Comparison of ENCODE assay signal across 13 cellular contexts in the genomic region with DNA sequence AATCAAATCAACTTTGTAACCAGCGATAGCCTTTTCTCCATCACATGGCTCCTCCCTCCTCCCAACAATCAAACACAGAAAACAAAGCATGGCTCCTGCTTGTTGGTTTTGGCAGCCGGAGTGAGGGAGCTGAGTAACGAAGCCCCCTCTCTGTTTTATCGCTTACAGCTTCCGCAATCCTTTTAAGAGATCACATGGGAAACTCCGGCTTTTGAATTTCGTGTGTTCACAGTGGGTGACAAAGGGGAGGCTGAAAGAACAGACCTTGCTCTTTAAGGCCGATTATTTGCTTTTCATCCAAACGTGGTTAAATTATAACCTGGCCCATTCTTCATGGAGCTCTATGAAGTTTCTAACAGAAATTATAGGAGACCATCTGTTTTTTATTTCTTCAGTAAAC.
DNase-seq lines count a peak whose midpoint lies in the region; ATAC-seq, FAIRE-seq and TF ChIP-seq lines count a peak whose summit lies in the region.
"Had no signal": no experiment of that assay in that cellular context is flagged by ENCODE, and none has a peak within 500 bp of the region (broad histone marks: within the 10 kb centered on the region; RNA-seq: fewer than 3 reads in every experiment).

No MANE protein-coding gene starts in this region.

- no peaks in the 10 kb centered on the region for H3K9me3 ChIP-seq in mucosa of descending colon
- H3K9me3 ChIP-seq in kidney (ENCODE audit: control insufficient read depth in 1 of 2, low read length in 2 of 2), result no peaks in the 10 kb centered on the region
- H3K9me3 ChIP-seq: prostate gland had no signal

- TF ChIP-seq CTCF in mucosa of descending colon (IDR thresholded peaks at IDR 0.05) (no peak), kidney (IDR thresholded peaks at IDR 0.05; ENCODE audit: borderline replicate concordance, extremely low read depth, insufficient read depth) (no peak)

- no peak overlapping the region for H3K27ac ChIP-seq in kidney (ENCODE audit: low read depth in 2 of 2, low read length in 2 of 2)
- H3K27ac ChIP-seq: prostate gland had no signal

- H3K4me3 ChIP-seq in mucosa of descending colon, result no peak overlapping the region
- no peak overlapping the region for H3K4me3 ChIP-seq in kidney (ENCODE audit: low read length in 2 of 2)
- H3K4me3 ChIP-seq: prostate gland had no signal

- H3K9ac ChIP-seq in kidney (ENCODE audit: low read length in 2 of 2), result no peak overlapping the region

- peaks cover 3% of the 10 kb centered on the region for H3K4me1 ChIP-seq in mucosa of descending colon (ENCODE audit: low read depth)
- H3K4me1 ChIP-seq in kidney (ENCODE audit: control insufficient read depth in 1 of 2, insufficient read depth in 1 of 2, low read depth in 1 of 2, low read length in 2 of 2), result peaks cover 1 to 3% of the 10 kb centered on the region in 2 donors
- H3K4me1 ChIP-seq: prostate gland had no signal

- intact Hi-C loops in mucosa of descending colon (cut with DNase I, micrococcal nuclease) (no loop called here), kidney (cut with DNase I) (no loop called here)

- FAIRE-seq in kidney (lab: Jason Lieb, UNC), result no peak

- peak; percentile 81 for ATAC-seq in mucosa of descending colon
- ATAC-seq: T-helper 17 cell had no signal

- DNase-seq in DMS153 (lab: John Stamatoyannopoulos, UW) (peak; percentile 100), NCI-H1694 treated with DMSO at 0.1 percent for 48 hours (lab: John Stamatoyannopoulos, UW) (peak; percentile 99), NCI-H82 (lab: John Stamatoyannopoulos, UW) (peak; percentile 88), mucosa of descending colon (peak in 1 of 3 donors; percentile 36), KG1 (lab: John Stamatoyannopoulos, UW) (no peak), activated T-cell treated with anti-CD3 and anti-CD28 coated beads for 4 hours (no peak), iPS-NIHi7 (ENCODE audit: extremely low spot score) (no peak), kidney (no peak)
- DNase-seq: activated CD4-positive, alpha-beta T cell treated with anti-CD3 and anti-CD28 coated beads, Interleukin-2, amount 50 U/mL, for 1 hour; anterior cingulate cortex; T-helper 17 cell; trophoblast cell had no signal

- H3K36me3 ChIP-seq in mucosa of descending colon (ENCODE audit: low read depth) (no peaks in the 10 kb centered on the region), kidney (ENCODE audit: control insufficient read depth in 1 of 2, insufficient read depth in 2 of 2, low read length in 2 of 2) (no peaks in the 10 kb centered on the region)
- H3K36me3 ChIP-seq: prostate gland had no signal

Comparison
In these comparisons a context has a peak if more than half of its experiments do, and no peak if none do; other contexts are left out.
1. DNase-seq: peak in DMS153 (single experiment), NCI-H1694 treated with DMSO at 0.1 percent for 48 hours (single experiment) and NCI-H82 (single experiment); none in KG1 (single experiment), activated T-cell treated with anti-CD3 and anti-CD28 coated beads for 4 hours (single experiment), iPS-NIHi7 (single experiment) and kidney (single experiment).